ENCODE assay signal across 7 cellular contexts in genomic region chr11:68383976-68384501, GRCh38.
DNase-seq lines count a peak whose midpoint lies in the region; TF ChIP-seq lines count a peak whose summit lies in the region.

No MANE protein-coding gene starts in this region.

- intact Hi-C loops in esophagus muscularis mucosa (cut with DNase I): loop anchor here (2.0 to 5.0 kb wide), 3 partner anchors 63 to 87 kb away; no protein-coding TSS in a partner anchor

- peaks cover 51 to 60% (median 55%) of the 10 kb centered on the region in 4 donors for H3K4me1 ChIP-seq in esophagus muscularis mucosa

- TF ChIP-seq EP300 in esophagus muscularis mucosa (IDR thresholded peaks at IDR 0.05): no peak

- H3K4me3 ChIP-seq in esophagus muscularis mucosa: no peak overlapping the region

- no peak for TF ChIP-seq POLR2A in esophagus muscularis mucosa (IDR thresholded peaks at IDR 0.05; ENCODE audit: low read depth)

- H3K9me3 ChIP-seq in esophagus muscularis mucosa: no peaks in the 10 kb centered on the region

- H3K4me1 Mint-ChIP-seq in nephron progenitor cell: peaks cover 34% of the 10 kb centered on the region

- H3K36me3 Mint-ChIP-seq in nephron progenitor cell (ENCODE audit: low read depth): peaks cover 4% of the 10 kb centered on the region

- peak; percentile 65 for DNase-seq in NCI-H2227 (lab: John Stamatoyannopoulos, UW; ENCODE audit: unreplicated experiment)
- peak; percentile 93 for DNase-seq in activated CD8-positive, alpha-beta memory T cell treated with anti-CD3 and anti-CD28 coated beads, Interleukin-2, amount 50 U/mL, for 48 hours
- no peak for DNase-seq in esophagus muscularis mucosa (ENCODE audit: extremely low spot score)
- peak; percentile 77 for DNase-seq in nephron progenitor cell
- peak; percentile 63 for DNase-seq in superior temporal gyrus (ENCODE audit: extremely low spot score)
- DNase-seq in NCI-H187 (lab: John Stamatoyannopoulos, UW): no peak

- no peaks in the 10 kb centered on the region for H3K27me3 Mint-ChIP-seq in nephron progenitor cell (ENCODE audit: low read depth, poor library complexity)

- no peak overlapping the region for H3K27ac Mint-ChIP-seq in nephron progenitor cell

- no peak overlapping the region for H3K4me3 Mint-ChIP-seq in nephron progenitor cell

- no peaks in the 10 kb centered on the region for H3K27me3 ChIP-seq in esophagus muscularis mucosa

- peak overlapping the region; percentile 83 to 88 (median 85) for H3K27ac ChIP-seq in esophagus muscularis mucosa (replicated peaks in 1 of 4)

- H3K9me3 Mint-ChIP-seq in nephron progenitor cell: no peaks in the 10 kb centered on the region

- H3K36me3 ChIP-seq in esophagus muscularis mucosa: peaks cover 3 to 34% (median 30%) of the 10 kb centered on the region in 4 donors

- 0% methylated on average over 3 of the region's 9 CpGs for WGBS in esophagus muscularis mucosa

- peak; percentile 94 for TF ChIP-seq CTCF in GM12873 (IDR thresholded peaks at IDR 0.05; ENCODE audit: insufficient read depth, low read depth, low read length, missing control alignments)
- TF ChIP-seq CTCF in esophagus muscularis mucosa (IDR thresholded peaks at IDR 0.05): peak; percentile 90 to 98 (median 91)
- peak; percentile 85 for TF ChIP-seq CTCF in nephron progenitor cell (IDR thresholded peaks at IDR 0.05)

Comparison
In these comparisons a context has a peak if more than half of its experiments do, and no peak if none do; other contexts are left out.
1. DNase-seq: peak in NCI-H2227 (single experiment), activated CD8-positive, alpha-beta memory T cell treated with anti-CD3 and anti-CD28 coated beads, Interleukin-2, amount 50 U/mL, for 48 hours (single experiment), nephron progenitor cell (single experiment) and superior temporal gyrus (single experiment); none in esophagus muscularis mucosa (single experiment) and NCI-H187 (0 of 2).
2. Peak in every context shown above with its lines, with median percentiles within 50 percentile points of each other: CTCF ChIP-seq.